8 cellular contexts compared by ENCODE assay signal in the genomic region with DNA sequence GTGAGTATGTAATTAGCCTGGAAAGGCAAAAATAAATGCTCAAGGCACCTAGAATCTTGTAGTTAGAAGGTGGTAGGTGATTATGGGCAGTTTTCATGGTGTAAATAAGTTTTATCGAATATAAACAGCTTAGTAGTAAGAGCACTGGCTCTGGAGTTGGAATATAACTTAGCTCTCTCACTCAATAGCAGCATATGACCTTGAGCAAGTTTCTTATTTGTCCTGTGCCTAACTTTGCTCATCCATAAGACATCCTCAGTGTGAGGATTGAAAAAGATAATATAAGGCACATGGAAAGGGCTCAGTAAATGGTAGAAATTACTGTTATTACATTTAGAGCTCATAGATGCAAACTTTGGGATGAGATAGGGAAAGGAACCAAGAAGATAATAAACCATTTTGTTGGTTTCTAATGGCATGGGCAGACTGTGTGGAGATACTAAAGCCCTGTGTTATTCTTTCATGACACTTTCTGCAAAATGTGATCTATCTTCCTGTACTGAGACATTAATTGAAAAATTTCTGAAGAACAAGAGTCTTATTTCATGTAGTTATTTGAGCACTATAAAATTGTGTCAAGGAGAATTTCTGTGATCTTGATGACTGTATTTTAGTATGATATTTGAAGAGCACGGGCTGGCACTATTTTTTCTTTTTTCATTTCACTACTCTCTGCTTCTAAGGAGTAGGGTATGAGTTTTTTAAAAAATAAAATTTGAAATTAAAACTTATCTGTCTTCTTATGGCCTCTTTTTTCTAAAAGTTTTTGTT. TPM values are rescaled to one million over a fixed set of nuclear protein-coding genes. Genes with fewer than 3 reads are reported as not detected.
DNase-seq lines count a peak whose midpoint lies in the region; ATAC-seq and TF ChIP-seq lines count a peak whose summit lies in the region.

No MANE protein-coding gene starts in this region.

- DNase-seq in CD8-positive, alpha-beta T cell: no peak
- DNase-seq in NT2/D1 (ENCODE audit: low read depth, low spot score) (no peak), ovary (no peak), T1000 (lab: John Stamatoyannopoulos, UW) (no peak), DMS114 treated with DMSO at 0.1 percent for 48 hours (lab: John Stamatoyannopoulos, UW; ENCODE audit: unreplicated experiment) (no peak), NOMO-1 treated with dmso at 0.1 percent for 144 hours (lab: John Stamatoyannopoulos, UW; ENCODE audit: unreplicated experiment) (no peak)
- no peak for DNase-seq in effector memory CD8-positive, alpha-beta T cell

- peaks cover 27% of the 10 kb centered on the region for H3K36me3 Mint-ChIP-seq in CD8-positive, alpha-beta T cell
- peaks cover 25% of the 10 kb centered on the region for H3K36me3 Mint-ChIP-seq in effector memory CD8-positive, alpha-beta T cell (ENCODE audit: insufficient read depth)

- H3K36me3 ChIP-seq in CD8-positive, alpha-beta T cell (ENCODE audit: insufficient read depth, low read length): no peaks in the 10 kb centered on the region
- H3K36me3 ChIP-seq in NT2/D1 (ENCODE audit: insufficient read depth, insufficient read length, low read length) (no peaks in the 10 kb centered on the region), ovary (no peaks in the 10 kb centered on the region)

- WGBS in ovary, 3 donors: 24 to 35% (median 30%) methylated on average over 2 of the region's 2 CpGs

- H3K4me1 ChIP-seq in CD8-positive, alpha-beta T cell (ENCODE audit: insufficient read depth, low read length): peaks cover 23% of the 10 kb centered on the region
- H3K4me1 ChIP-seq in NT2/D1 (ENCODE audit: insufficient read depth, insufficient read length): peaks cover 3% of the 10 kb centered on the region
- peaks cover 4% of the 10 kb centered on the region for H3K4me1 ChIP-seq in ovary (ENCODE audit: insufficient read depth)

- H3K9ac ChIP-seq in NT2/D1 (ENCODE audit: insufficient read length, low read depth): no peak overlapping the region

- ATAC-seq in CD8-positive, alpha-beta T cell: no peak
- ATAC-seq in effector memory CD8-positive, alpha-beta T cell (replicated peaks): no peak
- ATAC-seq in HG03095 (IDR thresholded peaks at IDR 0.05; ENCODE audit: unreplicated experiment): no peak

- H3K27me3 Mint-ChIP-seq in CD8-positive, alpha-beta T cell (ENCODE audit: low read depth): no peaks in the 10 kb centered on the region
- H3K27me3 Mint-ChIP-seq in effector memory CD8-positive, alpha-beta T cell: no peaks in the 10 kb centered on the region

- intact Hi-C loops in CD8-positive, alpha-beta T cell (cut with DNase I, micrococcal nuclease): loop anchor here in 1 of 2 experiments (2.0 to 5.0 kb wide), 2 partner anchors 81 to 297 kb away; partner anchors contain the start of gene GSTO2
- intact Hi-C loops in ovary (cut with DNase I): loop anchor here in 2 of 4 donors (5.0 to 10.0 kb wide), 2 partner anchors 65 to 152 kb away; partner anchors contain the start of gene SFR1 (in 1 of the 2)

- peak overlapping the region; percentile 18 for H3K4me3 ChIP-seq in CD8-positive, alpha-beta T cell (ENCODE audit: low read depth, low read length)
- H3K4me3 ChIP-seq in NT2/D1 (ENCODE audit: insufficient read length, low read depth) (peak overlapping the region; percentile 3), ovary (peak overlapping the region; percentile 93)

- no peaks in the 10 kb centered on the region for H3K9me3 Mint-ChIP-seq in CD8-positive, alpha-beta T cell
- H3K9me3 Mint-ChIP-seq in effector memory CD8-positive, alpha-beta T cell: no peaks in the 10 kb centered on the region

- CTCF ChIA-PET in CD8-positive, alpha-beta T cell (lab: Charles Lee): interaction anchor here (0.6 to 1.2 kb wide), 5 partner anchors 32 to 152 kb away, joined by 3 to 4 read pairs (median 4); partner anchors contain the start of gene SFR1

- no peak overlapping the region for H3K27ac ChIP-seq in CD8-positive, alpha-beta T cell (ENCODE audit: low read depth, low read length)
- H3K27ac ChIP-seq in ovary: no peak overlapping the region

- peak overlapping the region; percentile 50 for H3K27ac Mint-ChIP-seq in CD8-positive, alpha-beta T cell
- H3K27ac Mint-ChIP-seq in effector memory CD8-positive, alpha-beta T cell: peak overlapping the region; percentile 47 to 72

- H3K9me3 ChIP-seq in CD8-positive, alpha-beta T cell (ENCODE audit: low read length): no peaks in the 10 kb centered on the region
- H3K9me3 ChIP-seq in NT2/D1 (ENCODE audit: insufficient read depth, low read length) (no peaks in the 10 kb centered on the region), ovary (no peaks in the 10 kb centered on the region)

- H3K4me3 Mint-ChIP-seq in CD8-positive, alpha-beta T cell: peak overlapping the region; percentile 96
- H3K4me3 Mint-ChIP-seq in effector memory CD8-positive, alpha-beta T cell: peak overlapping the region; percentile 83 to 95

- POLR2A ChIA-PET in CD8-positive, alpha-beta T cell (lab: Charles Lee): interaction anchor here (0.6 to 1.2 kb wide), 3 partner anchors 13 to 291 kb away, joined by 3 to 6 read pairs (median 3); no protein-coding TSS in a partner anchor

- TF ChIP-seq CTCF in CD8-positive, alpha-beta T cell (IDR thresholded peaks at IDR 0.05): no peak
- no peak for TF ChIP-seq CTCF in ovary (IDR thresholded peaks at IDR 0.05)

- H3K4me1 Mint-ChIP-seq in CD8-positive, alpha-beta T cell (ENCODE audit: low read depth): peaks cover 67% of the 10 kb centered on the region
- H3K4me1 Mint-ChIP-seq in effector memory CD8-positive, alpha-beta T cell (ENCODE audit: low read depth in 2 of 2): peaks cover 32 to 56% of the 10 kb centered on the region in 2 donors

- no peak for TF ChIP-seq POLR2A in ovary (IDR thresholded peaks at IDR 0.05)

- no peak for TF ChIP-seq EP300 in ovary (IDR thresholded peaks at IDR 0.05)

- no peaks in the 10 kb centered on the region for H3K27me3 ChIP-seq in CD8-positive, alpha-beta T cell (ENCODE audit: insufficient read depth, low read length)
- no peaks in the 10 kb centered on the region for H3K27me3 ChIP-seq in NT2/D1 (ENCODE audit: insufficient read depth, insufficient read length)
- H3K27me3 ChIP-seq in ovary: no peaks in the 10 kb centered on the region

RNA-seq across cellular contexts. Expression of gene SLK, which starts 3.1 kb away (rescaled TPM):
- 10 to 100 TPM; 23.8 to 24.6 TPM for total RNA-seq in CD8-positive, alpha-beta T cell
- 10 to 100 TPM; 38.8 to 71.5 (median 43.8) TPM for total RNA-seq in ovary
- polyA plus RNA-seq in ovary: 10 to 100 TPM; 19.9 to 23.9 TPM

RNA-seq across cellular contexts. Expression of gene STN1, which starts 52.1 kb away (rescaled TPM):
- total RNA-seq in CD8-positive, alpha-beta T cell: 10 to 100 TPM; 14.2 to 14.8 TPM
- 10 to 100 TPM; 13.4 to 19.3 (median 17.3) TPM for total RNA-seq in ovary
- polyA plus RNA-seq in ovary: 10 to 100 TPM; 18.4 to 28.2 TPM

Comparison
In these comparisons a context has a peak if more than half of its experiments do, and no peak if none do; other contexts are left out.
1. H3K4me3 ChIP-seq: peak in every context shown above with its lines; median percentile 93 in ovary; 18 in CD8-positive, alpha-beta T cell; 3 in NT2/D1.